In the genomic region with DNA sequence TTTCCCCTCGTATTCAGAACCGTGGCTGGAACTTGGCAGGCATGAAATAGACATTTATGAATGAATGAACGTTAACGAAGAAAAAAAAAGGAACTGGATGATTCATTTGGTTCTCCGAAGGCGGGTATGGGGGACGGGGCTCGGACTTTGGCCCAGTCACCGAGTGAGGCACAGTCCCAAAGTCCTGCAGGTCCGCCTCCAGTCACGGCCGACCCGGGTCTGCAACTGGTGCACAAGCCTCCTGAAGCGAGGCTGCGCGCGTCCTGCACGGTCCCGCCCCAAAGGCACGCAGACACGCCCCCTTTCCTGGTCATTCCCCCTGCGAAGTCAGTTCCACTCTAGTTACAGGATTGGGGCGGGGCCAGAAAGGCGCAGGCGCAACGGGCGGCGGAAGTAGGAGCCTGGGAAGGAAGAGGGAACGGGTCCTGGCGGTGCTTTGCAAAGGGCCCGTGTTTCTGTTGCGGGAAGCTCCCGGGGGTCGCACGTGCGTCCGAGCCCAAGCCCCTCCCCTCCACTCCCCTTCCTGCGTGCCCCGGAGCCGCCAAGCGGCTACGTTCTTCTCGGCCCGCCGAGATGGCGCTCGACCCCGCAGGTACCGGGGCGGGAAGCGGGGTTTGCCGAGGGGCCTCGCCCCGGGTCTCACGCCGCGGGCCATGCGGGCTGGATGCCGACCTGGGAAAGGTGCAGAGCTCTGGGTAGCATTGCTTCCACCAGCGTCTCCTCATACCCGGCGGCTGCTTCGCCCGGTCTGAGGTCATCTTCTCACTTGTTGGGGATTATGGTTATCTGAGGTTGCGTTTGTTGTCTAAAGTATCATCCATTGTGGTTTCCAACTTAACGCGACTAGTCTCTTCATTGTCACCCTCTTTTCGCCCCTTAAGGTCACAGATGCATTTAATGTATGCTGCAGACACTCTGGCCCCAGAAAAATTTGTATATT, we compare ENCODE assay signal across 1 cellular context.
TF ChIP-seq lines count a peak whose summit lies in the region.

A gene with protein sequence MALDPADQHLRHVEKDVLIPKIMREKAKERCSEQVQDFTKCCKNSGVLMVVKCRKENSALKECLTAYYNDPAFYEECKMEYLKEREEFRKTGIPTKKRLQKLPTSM (plus strand): TSS at position 399 of the 940 bp plus-strand sequence. CDS start 175 bp downstream, at position 574.

TF ChIP-seq in HepG2, 621 proteins besides CTCF, POLR2A, EP300 and RAD21 (continued from another document and continues in another):
- TF ChIP-seq, protein P1, sequence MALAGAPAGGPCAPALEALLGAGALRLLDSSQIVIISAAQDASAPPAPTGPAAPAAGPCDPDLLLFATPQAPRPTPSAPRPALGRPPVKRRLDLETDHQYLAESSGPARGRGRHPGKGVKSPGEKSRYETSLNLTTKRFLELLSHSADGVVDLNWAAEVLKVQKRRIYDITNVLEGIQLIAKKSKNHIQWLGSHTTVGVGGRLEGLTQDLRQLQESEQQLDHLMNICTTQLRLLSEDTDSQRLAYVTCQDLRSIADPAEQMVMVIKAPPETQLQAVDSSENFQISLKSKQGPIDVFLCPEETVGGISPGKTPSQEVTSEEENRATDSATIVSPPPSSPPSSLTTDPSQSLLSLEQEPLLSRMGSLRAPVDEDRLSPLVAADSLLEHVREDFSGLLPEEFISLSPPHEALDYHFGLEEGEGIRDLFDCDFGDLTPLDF (CRISPR knock-in tag; IDR thresholded peaks at IDR 0.05), result peak; percentile 79
- TF ChIP-seq, protein P2, sequence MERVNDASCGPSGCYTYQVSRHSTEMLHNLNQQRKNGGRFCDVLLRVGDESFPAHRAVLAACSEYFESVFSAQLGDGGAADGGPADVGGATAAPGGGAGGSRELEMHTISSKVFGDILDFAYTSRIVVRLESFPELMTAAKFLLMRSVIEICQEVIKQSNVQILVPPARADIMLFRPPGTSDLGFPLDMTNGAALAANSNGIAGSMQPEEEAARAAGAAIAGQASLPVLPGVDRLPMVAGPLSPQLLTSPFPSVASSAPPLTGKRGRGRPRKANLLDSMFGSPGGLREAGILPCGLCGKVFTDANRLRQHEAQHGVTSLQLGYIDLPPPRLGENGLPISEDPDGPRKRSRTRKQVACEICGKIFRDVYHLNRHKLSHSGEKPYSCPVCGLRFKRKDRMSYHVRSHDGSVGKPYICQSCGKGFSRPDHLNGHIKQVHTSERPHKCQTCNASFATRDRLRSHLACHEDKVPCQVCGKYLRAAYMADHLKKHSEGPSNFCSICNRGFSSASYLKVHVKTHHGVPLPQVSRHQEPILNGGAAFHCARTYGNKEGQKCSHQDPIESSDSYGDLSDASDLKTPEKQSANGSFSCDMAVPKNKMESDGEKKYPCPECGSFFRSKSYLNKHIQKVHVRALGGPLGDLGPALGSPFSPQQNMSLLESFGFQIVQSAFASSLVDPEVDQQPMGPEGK (CRISPR knock-in tag; IDR thresholded peaks at IDR 0.05), result no peak; the same call in 1 of the 2 replicates
- TF ChIP-seq ZC3H13 (CRISPR knock-in tag; IDR thresholded peaks at IDR 0.05) (peak; percentile 86), ZNF777 (CRISPR knock-in tag; IDR thresholded peaks at IDR 0.05) (no peak; the same call in 1 of the 2 replicates), MTF1 (CRISPR knock-in tag; IDR thresholded peaks at IDR 0.05) (peak; percentile 69; the same call in 1 of the 2 replicates), ZNF343 (CRISPR knock-in tag; IDR thresholded peaks at IDR 0.05) (peak; percentile 58; the same call in 1 of the 2 replicates), ZNF567 (CRISPR knock-in tag; IDR thresholded peaks at IDR 0.05; ENCODE audit: borderline replicate concordance) (peak; percentile 58; the same call in 1 of the 2 replicates), ZNF563 (CRISPR knock-in tag; IDR thresholded peaks at IDR 0.05) (peak; percentile 88), ZNF224 (CRISPR knock-in tag; IDR thresholded peaks at IDR 0.05) (peak; percentile 89; the same call in 1 of the 2 replicates), RBM22 (optimal IDR thresholded peaks at IDR 0.05; ENCODE audit: low read length) (no peak), ZNF816 (CRISPR knock-in tag; IDR thresholded peaks at IDR 0.05; ENCODE audit: borderline replicate concordance) (peak; percentile 70; the same call in 1 of the 2 replicates), KAT8 (CRISPR knock-in tag; IDR thresholded peaks at IDR 0.05) (peak; percentile 92), ZNF782 (CRISPR knock-in tag; IDR thresholded peaks at IDR 0.05; ENCODE audit: borderline replicate concordance) (peak; percentile 74; the same call in 1 of the 2 replicates), PTBP1 (IDR thresholded peaks at IDR 0.05; ENCODE audit: low read depth, low read length, poor library complexity, severe bottlenecking) (no peak), HDAC1 (CRISPR knock-in tag; IDR thresholded peaks at IDR 0.05) (peak; percentile 58), KLF6 (CRISPR knock-in tag; IDR thresholded peaks at IDR 0.05) (peak; percentile 89), SP1 (IDR thresholded peaks at IDR 0.05) (no peak), SP1 (CRISPR knock-in tag; IDR thresholded peaks at IDR 0.05) (peak; percentile 95), ELF1 (CRISPR knock-in tag; IDR thresholded peaks at IDR 0.05) (peak; percentile 89), KLF12 (CRISPR knock-in tag; IDR thresholded peaks at IDR 0.05; ENCODE audit: borderline replicate concordance) (no peak), ZNF205 (CRISPR knock-in tag; IDR thresholded peaks at IDR 0.05) (0 out of 2 replicates have a peak, but pooled peaks have one; percentile 40), ISL2 (CRISPR knock-in tag; IDR thresholded peaks at IDR 0.05) (peak; percentile 86), CCAR2 (optimal IDR thresholded peaks at IDR 0.05; ENCODE audit: low read depth, low read length) (no peak), RBFOX2 (IDR thresholded peaks at IDR 0.05; ENCODE audit: low read depth, low read length) (peak; percentile 98), NPAS2 (CRISPR knock-in tag; IDR thresholded peaks at IDR 0.05; ENCODE audit: borderline replicate concordance) (no peak), ZNF766 (CRISPR knock-in tag; IDR thresholded peaks at IDR 0.05; ENCODE audit: borderline replicate concordance) (peak; percentile 91), HDAC6 (IDR thresholded peaks at IDR 0.05; ENCODE audit: low read depth, low read length) (no peak), ZNF629 (CRISPR knock-in tag; conservative IDR thresholded peaks at IDR 0.05) (no peak; the same call in 1 of the 2 replicates), ARNT (IDR thresholded peaks at IDR 0.05) (no peak), KLF9 (CRISPR knock-in tag; IDR thresholded peaks at IDR 0.05; ENCODE audit: low read depth) (peak; percentile 87; the same call in 1 of the 2 replicates), TOPORS (CRISPR knock-in tag; IDR thresholded peaks at IDR 0.05) (peak; percentile 74), ZNF550 (CRISPR knock-in tag; IDR thresholded peaks at IDR 0.05; ENCODE audit: borderline replicate concordance) (0 out of 2 replicates have a peak, but pooled peaks have one; percentile 40), SMYD3 (CRISPR knock-in tag; IDR thresholded peaks at IDR 0.05) (peak; percentile 90), ZNF547 (CRISPR knock-in tag; IDR thresholded peaks at IDR 0.05) (no peak; the same call in 1 of the 2 replicates), RFXANK (CRISPR knock-in tag; IDR thresholded peaks at IDR 0.05) (0 out of 2 replicates have a peak, but pooled peaks have one; percentile 44)
- TF ChIP-seq, protein P3, sequence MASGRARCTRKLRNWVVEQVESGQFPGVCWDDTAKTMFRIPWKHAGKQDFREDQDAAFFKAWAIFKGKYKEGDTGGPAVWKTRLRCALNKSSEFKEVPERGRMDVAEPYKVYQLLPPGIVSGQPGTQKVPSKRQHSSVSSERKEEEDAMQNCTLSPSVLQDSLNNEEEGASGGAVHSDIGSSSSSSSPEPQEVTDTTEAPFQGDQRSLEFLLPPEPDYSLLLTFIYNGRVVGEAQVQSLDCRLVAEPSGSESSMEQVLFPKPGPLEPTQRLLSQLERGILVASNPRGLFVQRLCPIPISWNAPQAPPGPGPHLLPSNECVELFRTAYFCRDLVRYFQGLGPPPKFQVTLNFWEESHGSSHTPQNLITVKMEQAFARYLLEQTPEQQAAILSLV (CRISPR knock-in tag; IDR thresholded peaks at IDR 0.05; ENCODE audit: borderline replicate concordance), result peak; percentile 95; the same call in 1 of the 2 replicates
- TF ChIP-seq, protein P4, sequence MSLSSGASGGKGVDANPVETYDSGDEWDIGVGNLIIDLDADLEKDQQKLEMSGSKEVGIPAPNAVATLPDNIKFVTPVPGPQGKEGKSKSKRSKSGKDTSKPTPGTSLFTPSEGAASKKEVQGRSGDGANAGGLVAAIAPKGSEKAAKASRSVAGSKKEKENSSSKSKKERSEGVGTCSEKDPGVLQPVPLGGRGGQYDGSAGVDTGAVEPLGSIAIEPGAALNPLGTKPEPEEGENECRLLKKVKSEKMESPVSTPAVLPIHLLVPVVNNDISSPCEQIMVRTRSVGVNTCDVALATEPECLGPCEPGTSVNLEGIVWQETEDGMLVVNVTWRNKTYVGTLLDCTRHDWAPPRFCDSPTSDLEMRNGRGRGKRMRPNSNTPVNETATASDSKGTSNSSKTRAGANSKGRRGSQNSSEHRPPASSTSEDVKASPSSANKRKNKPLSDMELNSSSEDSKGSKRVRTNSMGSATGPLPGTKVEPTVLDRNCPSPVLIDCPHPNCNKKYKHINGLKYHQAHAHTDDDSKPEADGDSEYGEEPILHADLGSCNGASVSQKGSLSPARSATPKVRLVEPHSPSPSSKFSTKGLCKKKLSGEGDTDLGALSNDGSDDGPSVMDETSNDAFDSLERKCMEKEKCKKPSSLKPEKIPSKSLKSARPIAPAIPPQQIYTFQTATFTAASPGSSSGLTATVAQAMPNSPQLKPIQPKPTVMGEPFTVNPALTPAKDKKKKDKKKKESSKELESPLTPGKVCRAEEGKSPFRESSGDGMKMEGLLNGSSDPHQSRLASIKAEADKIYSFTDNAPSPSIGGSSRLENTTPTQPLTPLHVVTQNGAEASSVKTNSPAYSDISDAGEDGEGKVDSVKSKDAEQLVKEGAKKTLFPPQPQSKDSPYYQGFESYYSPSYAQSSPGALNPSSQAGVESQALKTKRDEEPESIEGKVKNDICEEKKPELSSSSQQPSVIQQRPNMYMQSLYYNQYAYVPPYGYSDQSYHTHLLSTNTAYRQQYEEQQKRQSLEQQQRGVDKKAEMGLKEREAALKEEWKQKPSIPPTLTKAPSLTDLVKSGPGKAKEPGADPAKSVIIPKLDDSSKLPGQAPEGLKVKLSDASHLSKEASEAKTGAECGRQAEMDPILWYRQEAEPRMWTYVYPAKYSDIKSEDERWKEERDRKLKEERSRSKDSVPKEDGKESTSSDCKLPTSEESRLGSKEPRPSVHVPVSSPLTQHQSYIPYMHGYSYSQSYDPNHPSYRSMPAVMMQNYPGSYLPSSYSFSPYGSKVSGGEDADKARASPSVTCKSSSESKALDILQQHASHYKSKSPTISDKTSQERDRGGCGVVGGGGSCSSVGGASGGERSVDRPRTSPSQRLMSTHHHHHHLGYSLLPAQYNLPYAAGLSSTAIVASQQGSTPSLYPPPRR (CRISPR knock-in tag; IDR thresholded peaks at IDR 0.05; ENCODE audit: borderline replicate concordance), result peak; percentile 87
- TF ChIP-seq, protein P5, sequence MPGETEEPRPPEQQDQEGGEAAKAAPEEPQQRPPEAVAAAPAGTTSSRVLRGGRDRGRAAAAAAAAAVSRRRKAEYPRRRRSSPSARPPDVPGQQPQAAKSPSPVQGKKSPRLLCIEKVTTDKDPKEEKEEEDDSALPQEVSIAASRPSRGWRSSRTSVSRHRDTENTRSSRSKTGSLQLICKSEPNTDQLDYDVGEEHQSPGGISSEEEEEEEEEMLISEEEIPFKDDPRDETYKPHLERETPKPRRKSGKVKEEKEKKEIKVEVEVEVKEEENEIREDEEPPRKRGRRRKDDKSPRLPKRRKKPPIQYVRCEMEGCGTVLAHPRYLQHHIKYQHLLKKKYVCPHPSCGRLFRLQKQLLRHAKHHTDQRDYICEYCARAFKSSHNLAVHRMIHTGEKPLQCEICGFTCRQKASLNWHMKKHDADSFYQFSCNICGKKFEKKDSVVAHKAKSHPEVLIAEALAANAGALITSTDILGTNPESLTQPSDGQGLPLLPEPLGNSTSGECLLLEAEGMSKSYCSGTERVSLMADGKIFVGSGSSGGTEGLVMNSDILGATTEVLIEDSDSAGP (CRISPR knock-in tag; IDR thresholded peaks at IDR 0.05; ENCODE audit: borderline replicate concordance), result peak; percentile 95
- TF ChIP-seq, protein P6, sequence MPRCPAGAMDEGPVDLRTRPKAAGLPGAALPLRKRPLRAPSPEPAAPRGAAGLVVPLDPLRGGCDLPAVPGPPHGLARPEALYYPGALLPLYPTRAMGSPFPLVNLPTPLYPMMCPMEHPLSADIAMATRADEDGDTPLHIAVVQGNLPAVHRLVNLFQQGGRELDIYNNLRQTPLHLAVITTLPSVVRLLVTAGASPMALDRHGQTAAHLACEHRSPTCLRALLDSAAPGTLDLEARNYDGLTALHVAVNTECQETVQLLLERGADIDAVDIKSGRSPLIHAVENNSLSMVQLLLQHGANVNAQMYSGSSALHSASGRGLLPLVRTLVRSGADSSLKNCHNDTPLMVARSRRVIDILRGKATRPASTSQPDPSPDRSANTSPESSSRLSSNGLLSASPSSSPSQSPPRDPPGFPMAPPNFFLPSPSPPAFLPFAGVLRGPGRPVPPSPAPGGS (CRISPR knock-in tag; IDR thresholded peaks at IDR 0.05), result peak; percentile 84; the same call in 1 of the 2 replicates
- TF ChIP-seq, protein P7, sequence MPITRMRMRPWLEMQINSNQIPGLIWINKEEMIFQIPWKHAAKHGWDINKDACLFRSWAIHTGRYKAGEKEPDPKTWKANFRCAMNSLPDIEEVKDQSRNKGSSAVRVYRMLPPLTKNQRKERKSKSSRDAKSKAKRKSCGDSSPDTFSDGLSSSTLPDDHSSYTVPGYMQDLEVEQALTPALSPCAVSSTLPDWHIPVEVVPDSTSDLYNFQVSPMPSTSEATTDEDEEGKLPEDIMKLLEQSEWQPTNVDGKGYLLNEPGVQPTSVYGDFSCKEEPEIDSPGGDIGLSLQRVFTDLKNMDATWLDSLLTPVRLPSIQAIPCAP (CRISPR knock-in tag; IDR thresholded peaks at IDR 0.05; ENCODE audit: low read depth), result no peak
- TF ChIP-seq, protein P8, sequence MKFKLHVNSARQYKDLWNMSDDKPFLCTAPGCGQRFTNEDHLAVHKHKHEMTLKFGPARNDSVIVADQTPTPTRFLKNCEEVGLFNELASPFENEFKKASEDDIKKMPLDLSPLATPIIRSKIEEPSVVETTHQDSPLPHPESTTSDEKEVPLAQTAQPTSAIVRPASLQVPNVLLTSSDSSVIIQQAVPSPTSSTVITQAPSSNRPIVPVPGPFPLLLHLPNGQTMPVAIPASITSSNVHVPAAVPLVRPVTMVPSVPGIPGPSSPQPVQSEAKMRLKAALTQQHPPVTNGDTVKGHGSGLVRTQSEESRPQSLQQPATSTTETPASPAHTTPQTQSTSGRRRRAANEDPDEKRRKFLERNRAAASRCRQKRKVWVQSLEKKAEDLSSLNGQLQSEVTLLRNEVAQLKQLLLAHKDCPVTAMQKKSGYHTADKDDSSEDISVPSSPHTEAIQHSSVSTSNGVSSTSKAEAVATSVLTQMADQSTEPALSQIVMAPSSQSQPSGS (CRISPR knock-in tag; IDR thresholded peaks at IDR 0.05), result no peak; the same call in none of the 2 replicates
- TF ChIP-seq, protein P9, sequence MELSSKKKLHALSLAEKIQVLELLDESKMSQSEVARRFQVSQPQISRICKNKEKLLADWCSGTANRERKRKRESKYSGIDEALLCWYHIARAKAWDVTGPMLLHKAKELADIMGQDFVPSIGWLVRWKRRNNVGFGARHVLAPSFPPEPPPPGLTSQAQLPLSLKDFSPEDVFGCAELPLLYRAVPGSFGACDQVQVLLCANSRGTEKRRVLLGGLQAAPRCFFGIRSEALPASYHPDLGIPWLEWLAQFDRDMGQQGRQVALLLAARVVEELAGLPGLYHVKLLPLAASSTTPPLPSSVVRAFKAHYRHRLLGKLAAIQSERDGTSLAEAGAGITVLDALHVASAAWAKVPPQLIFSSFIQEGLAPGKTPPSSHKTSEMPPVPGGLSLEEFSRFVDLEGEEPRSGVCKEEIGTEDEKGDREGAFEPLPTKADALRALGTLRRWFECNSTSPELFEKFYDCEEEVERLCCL (CRISPR knock-in tag; IDR thresholded peaks at IDR 0.05; ENCODE audit: borderline replicate concordance), result no peak
